17 cellular contexts compared by ENCODE assay signal in genomic region chr13:79445968-79446645, GRCh38. TPM values are rescaled to one million over a fixed set of nuclear protein-coding genes. Genes with fewer than 3 reads are reported as not detected.
DNase-seq lines count a peak whose midpoint lies in the region; ATAC-seq and TF ChIP-seq lines count a peak whose summit lies in the region.
"Had no signal": no experiment of that assay in that cellular context is flagged by ENCODE, and none has a peak within 500 bp of the region (broad histone marks: within the 10 kb centered on the region; RNA-seq: fewer than 3 reads in every experiment).

No MANE protein-coding gene starts in this region.

- H3K9me3 ChIP-seq in CD4-positive, alpha-beta T cell (ENCODE audit: control insufficient read depth, low read length): no peaks in the 10 kb centered on the region
- no peaks in the 10 kb centered on the region for H3K9me3 ChIP-seq in DND-41 (ENCODE audit: insufficient read depth, low read length, severe bottlenecking)
- no peaks in the 10 kb centered on the region for H3K9me3 ChIP-seq in naive thymus-derived CD4-positive, alpha-beta T cell (ENCODE audit: control insufficient read depth in 2 of 3, low read length in 3 of 3)

- H3K9ac ChIP-seq in DND-41 (ENCODE audit: low read depth, low read length): no peak overlapping the region

- H2AFZ ChIP-seq in DND-41 (ENCODE audit: low read depth, low read length): no peak overlapping the region

- peak in 2 of 10 experiments; percentile 8 to 11 for DNase-seq in CD4-positive, alpha-beta T cell
- DNase-seq in DND-41 (peak; percentile 60), midbrain (lab: John Stamatoyannopoulos, UW) (no peak), cerebellum (ENCODE audit: low spot score) (no peak), cortex of kidney (lab: John Stamatoyannopoulos, UW) (no peak)
- DNase-seq in activated CD8-positive, alpha-beta T cell treated with anti-CD3 and anti-CD28 coated beads, Interleukin-2, amount 10 ng/mL, durations not matched to agents 7 days and 5 days: no peak
- DNase-seq in naive thymus-derived CD4-positive, alpha-beta T cell: peak in 5 of 9 donors; percentile 5 to 29 (median 17)
- DNase-seq: activated CD4-positive, CD25-positive, alpha-beta regulatory T cell; activated gamma-delta T cell; Karpas-422; NCI-H1105 treated with DMSO at 0.1 percent for 48 hours; NCI-H2171 treated with DMSO at 0.1 percent for 48 hours; retina had no signal

- intact Hi-C loops in CD4-positive, alpha-beta T cell (cut with DNase I, micrococcal nuclease): no loop called here
- intact Hi-C loops in naive thymus-derived CD4-positive, alpha-beta T cell (cut with micrococcal nuclease): loop anchor here in 1 of 2 donors (2.0 kb wide), 1 partner anchor 21 kb away; no protein-coding TSS in a partner anchor

- POLR2A ChIA-PET in CD4-positive, alpha-beta T cell (lab: Charles Lee): interaction anchor here (0.7 kb wide), 1 partner anchor 35 kb away, joined by 3 read pairs; no protein-coding TSS in a partner anchor
- POLR2A ChIA-PET in activated CD8-positive, alpha-beta T cell treated with anti-CD3 and anti-CD28 coated beads, Interleukin-2, amount 10 ng/mL, durations not matched to agents 7 days and 5 days (lab: Charles Lee): no interaction called here
- POLR2A ChIA-PET in naive thymus-derived CD4-positive, alpha-beta T cell (lab: Charles Lee): interaction anchor here (0.7 kb wide), 1 partner anchor 98 kb away, joined by 3 read pairs; no protein-coding TSS in a partner anchor

- no peak overlapping the region for H3K27ac ChIP-seq in CD4-positive, alpha-beta T cell (ENCODE audit: low read depth, low read length)
- no peak overlapping the region for H3K27ac ChIP-seq in DND-41 (ENCODE audit: low read length)
- no peak overlapping the region for H3K27ac ChIP-seq in naive thymus-derived CD4-positive, alpha-beta T cell (ENCODE audit: low read depth, low read length)
- H3K27ac ChIP-seq: RWPE1 had no signal

- peaks cover 40% of the 10 kb centered on the region for H3K4me1 ChIP-seq in DND-41 (ENCODE audit: insufficient read depth, low read length)
- H3K4me1 ChIP-seq in naive thymus-derived CD4-positive, alpha-beta T cell (ENCODE audit: control insufficient read depth in 2 of 2, insufficient read depth in 2 of 2, low read length in 2 of 2): peaks cover 8 to 18% of the 10 kb centered on the region in 2 donors

- no peaks in the 10 kb centered on the region for H3K79me2 ChIP-seq in DND-41 (ENCODE audit: insufficient read depth, low read length)

- ATAC-seq in CD4-positive, alpha-beta T cell (ENCODE audit: poor library complexity): peak; percentile 80
- peak; percentile 80 for ATAC-seq in DND-41 (ENCODE audit: insufficient read depth, low read depth)
- peak; percentile 40 for ATAC-seq in activated CD8-positive, alpha-beta T cell treated with anti-CD3 and anti-CD28 coated beads, Interleukin-2, amount 10 ng/mL, durations not matched to agents 7 days and 5 days
- ATAC-seq in naive thymus-derived CD4-positive, alpha-beta T cell: peak; percentile 80
- ATAC-seq: esophagus mucosa had no signal

- no peaks in the 10 kb centered on the region for H3K27me3 Mint-ChIP-seq in CD4-positive, alpha-beta T cell
- no peaks in the 10 kb centered on the region for H3K27me3 Mint-ChIP-seq in activated CD8-positive, alpha-beta T cell treated with anti-CD3 and anti-CD28 coated beads, Interleukin-2, amount 10 ng/mL, durations not matched to agents 7 days and 5 days (ENCODE audit: low read depth)
- no peaks in the 10 kb centered on the region for H3K27me3 Mint-ChIP-seq in naive thymus-derived CD4-positive, alpha-beta T cell

- H3K4me2 ChIP-seq in DND-41 (ENCODE audit: insufficient read depth, low read length): no peak overlapping the region

- H3K36me3 Mint-ChIP-seq in CD4-positive, alpha-beta T cell (ENCODE audit: low read depth): no peaks in the 10 kb centered on the region
- peaks cover 6% of the 10 kb centered on the region for H3K36me3 Mint-ChIP-seq in activated CD8-positive, alpha-beta T cell treated with anti-CD3 and anti-CD28 coated beads, Interleukin-2, amount 10 ng/mL, durations not matched to agents 7 days and 5 days (ENCODE audit: low read depth)
- H3K36me3 Mint-ChIP-seq in naive thymus-derived CD4-positive, alpha-beta T cell: peaks cover 0 to 7% (median 0%) of the 10 kb centered on the region in 5 donors
- H3K36me3 Mint-ChIP-seq: memory B cell had no signal

- H3K4me1 Mint-ChIP-seq in CD4-positive, alpha-beta T cell (ENCODE audit: low read depth): peaks cover 54% of the 10 kb centered on the region
- H3K4me1 Mint-ChIP-seq in activated CD8-positive, alpha-beta T cell treated with anti-CD3 and anti-CD28 coated beads, Interleukin-2, amount 10 ng/mL, durations not matched to agents 7 days and 5 days (ENCODE audit: low read depth): peaks cover 50% of the 10 kb centered on the region
- H3K4me1 Mint-ChIP-seq in naive thymus-derived CD4-positive, alpha-beta T cell: peaks cover 24 to 46% (median 40%) of the 10 kb centered on the region in 7 donors
- H3K4me1 Mint-ChIP-seq: neural crest cell had no signal

- H3K9me3 Mint-ChIP-seq in CD4-positive, alpha-beta T cell: no peaks in the 10 kb centered on the region
- no peaks in the 10 kb centered on the region for H3K9me3 Mint-ChIP-seq in activated CD8-positive, alpha-beta T cell treated with anti-CD3 and anti-CD28 coated beads, Interleukin-2, amount 10 ng/mL, durations not matched to agents 7 days and 5 days (ENCODE audit: insufficient read depth)
- peaks cover 0 to 4% (median 0%) of the 10 kb centered on the region in 11 donors for H3K9me3 Mint-ChIP-seq in naive thymus-derived CD4-positive, alpha-beta T cell
- H3K9me3 Mint-ChIP-seq: neural crest cell had no signal

- no peaks in the 10 kb centered on the region for H3K36me3 ChIP-seq in DND-41 (ENCODE audit: insufficient read depth, low read length)
- no peaks in the 10 kb centered on the region for H3K36me3 ChIP-seq in naive thymus-derived CD4-positive, alpha-beta T cell (ENCODE audit: control insufficient read depth in 2 of 3, insufficient read depth in 3 of 3, low read length in 3 of 3)

- H3K4me3 ChIP-seq in DND-41 (ENCODE audit: low read depth in 1 of 2, low read length in 2 of 2): no peak overlapping the region
- H3K4me3 ChIP-seq in naive thymus-derived CD4-positive, alpha-beta T cell (ENCODE audit: low read length): no peak overlapping the region

- CTCF ChIA-PET in CD4-positive, alpha-beta T cell (lab: Charles Lee): interaction anchor here (0.9 to 1.4 kb wide), 3 partner anchors 13 to 35 kb away, joined by 3 to 5 read pairs (median 3); no protein-coding TSS in a partner anchor
- CTCF ChIA-PET in activated CD8-positive, alpha-beta T cell treated with anti-CD3 and anti-CD28 coated beads, Interleukin-2, amount 10 ng/mL, durations not matched to agents 7 days and 5 days (lab: Charles Lee): interaction anchor here (0.9 to 2.1 kb wide), 9 partner anchors 13 to 97 kb away, joined by 3 to 10 read pairs (median 4); partner anchors contain the start of gene NDFIP2
- CTCF ChIA-PET in naive thymus-derived CD4-positive, alpha-beta T cell (lab: Charles Lee): no interaction called here

- no peak overlapping the region for H3K27ac Mint-ChIP-seq in CD4-positive, alpha-beta T cell
- no peak overlapping the region for H3K27ac Mint-ChIP-seq in activated CD8-positive, alpha-beta T cell treated with anti-CD3 and anti-CD28 coated beads, Interleukin-2, amount 10 ng/mL, durations not matched to agents 7 days and 5 days
- peak overlapping the region in 5 of 9 donors; percentile 6 to 37 (median 28) for H3K27ac Mint-ChIP-seq in naive thymus-derived CD4-positive, alpha-beta T cell
- H3K27ac Mint-ChIP-seq: memory B cell had no signal

- H3K27me3 ChIP-seq in CD4-positive, alpha-beta T cell (ENCODE audit: control insufficient read depth, insufficient read depth, low read length): no peaks in the 10 kb centered on the region
- no peaks in the 10 kb centered on the region for H3K27me3 ChIP-seq in DND-41 (ENCODE audit: insufficient read depth, low read length, poor library complexity)
- H3K27me3 ChIP-seq in naive thymus-derived CD4-positive, alpha-beta T cell (ENCODE audit: control insufficient read depth in 2 of 2, insufficient read depth in 2 of 2, low read length in 2 of 2): no peaks in the 10 kb centered on the region

- TF ChIP-seq CTCF in CD4-positive, alpha-beta T cell (IDR thresholded peaks at IDR 0.05): no peak
- peak; percentile 23 for TF ChIP-seq CTCF in DND-41 (IDR thresholded peaks at IDR 0.05; ENCODE audit: borderline replicate concordance, extremely low read depth, low read length, poor library complexity, severe bottlenecking)

- no peaks in the 10 kb centered on the region for H4K20me1 ChIP-seq in DND-41 (ENCODE audit: insufficient read depth, low read length)

- no peak overlapping the region for H3K4me3 Mint-ChIP-seq in CD4-positive, alpha-beta T cell
- H3K4me3 Mint-ChIP-seq in activated CD8-positive, alpha-beta T cell treated with anti-CD3 and anti-CD28 coated beads, Interleukin-2, amount 10 ng/mL, durations not matched to agents 7 days and 5 days: no peak overlapping the region
- peak overlapping the region in 1 of 10 donors; percentile 20 for H3K4me3 Mint-ChIP-seq in naive thymus-derived CD4-positive, alpha-beta T cell
- H3K4me3 Mint-ChIP-seq: memory B cell, neural crest cell had no signal

RNA-seq across cellular contexts. Expression of gene NDFIP2, which starts 34.8 kb away (rescaled TPM):
- 1 to 10 TPM; 3.2 to 3.4 TPM for total RNA-seq in CD4-positive, alpha-beta T cell
- total RNA-seq in activated CD8-positive, alpha-beta T cell treated with anti-CD3 and anti-CD28 coated beads, Interleukin-2, amount 10 ng/mL, durations not matched to agents 7 days and 5 days: 10 to 100 TPM; 13.4 to 15.3 TPM
- 100 to 1,000 TPM in 1 of 5 experiments, 1 to 10 TPM in 4; 2.6 to 123 (median 4.9) TPM for total RNA-seq in naive thymus-derived CD4-positive, alpha-beta T cell
- 1 to 10 TPM; 7.2 to 7.4 TPM for polyA plus RNA-seq in naive thymus-derived CD4-positive, alpha-beta T cell
- total RNA-seq in cerebellum: 28.9 TPM

RNA-seq across cellular contexts. Expression of gene RBM26, which starts 40.1 kb away (rescaled TPM):
- 10 to 100 TPM; 67.3 to 68.0 TPM for total RNA-seq in CD4-positive, alpha-beta T cell
- total RNA-seq in activated CD8-positive, alpha-beta T cell treated with anti-CD3 and anti-CD28 coated beads, Interleukin-2, amount 10 ng/mL, durations not matched to agents 7 days and 5 days: 10 to 100 TPM; 50.6 to 52.0 TPM
- 100 to 1,000 TPM in 2 of 5 experiments, 10 to 100 TPM in 3; 75.4 to 136 (median 85.2) TPM for total RNA-seq in naive thymus-derived CD4-positive, alpha-beta T cell
- 10 to 100 TPM; 15.7 to 18.8 TPM for polyA plus RNA-seq in naive thymus-derived CD4-positive, alpha-beta T cell
- 71.5 TPM for total RNA-seq in cerebellum

Comparison
In these comparisons a context has a peak if more than half of its experiments do, and no peak if none do; other contexts are left out.
1. DNase-seq: peak in DND-41 (single experiment) and naive thymus-derived CD4-positive, alpha-beta T cell (5 of 9); none in activated CD8-positive, alpha-beta T cell treated with anti-CD3 and anti-CD28 coated beads, Interleukin-2, amount 10 ng/mL, durations not matched to agents 7 days and 5 days (single experiment), midbrain (single experiment), cerebellum (single experiment) and cortex of kidney (single experiment).
2. H3K27ac Mint-ChIP-seq: peak in naive thymus-derived CD4-positive, alpha-beta T cell (5 of 9); none in CD4-positive, alpha-beta T cell (single experiment) and activated CD8-positive, alpha-beta T cell treated with anti-CD3 and anti-CD28 coated beads, Interleukin-2, amount 10 ng/mL, durations not matched to agents 7 days and 5 days (single experiment).
3. Peak in every context shown above with its lines, with median percentiles within 50 percentile points of each other: ATAC-seq.